8 cellular contexts compared by ENCODE assay signal in the genomic region with DNA sequence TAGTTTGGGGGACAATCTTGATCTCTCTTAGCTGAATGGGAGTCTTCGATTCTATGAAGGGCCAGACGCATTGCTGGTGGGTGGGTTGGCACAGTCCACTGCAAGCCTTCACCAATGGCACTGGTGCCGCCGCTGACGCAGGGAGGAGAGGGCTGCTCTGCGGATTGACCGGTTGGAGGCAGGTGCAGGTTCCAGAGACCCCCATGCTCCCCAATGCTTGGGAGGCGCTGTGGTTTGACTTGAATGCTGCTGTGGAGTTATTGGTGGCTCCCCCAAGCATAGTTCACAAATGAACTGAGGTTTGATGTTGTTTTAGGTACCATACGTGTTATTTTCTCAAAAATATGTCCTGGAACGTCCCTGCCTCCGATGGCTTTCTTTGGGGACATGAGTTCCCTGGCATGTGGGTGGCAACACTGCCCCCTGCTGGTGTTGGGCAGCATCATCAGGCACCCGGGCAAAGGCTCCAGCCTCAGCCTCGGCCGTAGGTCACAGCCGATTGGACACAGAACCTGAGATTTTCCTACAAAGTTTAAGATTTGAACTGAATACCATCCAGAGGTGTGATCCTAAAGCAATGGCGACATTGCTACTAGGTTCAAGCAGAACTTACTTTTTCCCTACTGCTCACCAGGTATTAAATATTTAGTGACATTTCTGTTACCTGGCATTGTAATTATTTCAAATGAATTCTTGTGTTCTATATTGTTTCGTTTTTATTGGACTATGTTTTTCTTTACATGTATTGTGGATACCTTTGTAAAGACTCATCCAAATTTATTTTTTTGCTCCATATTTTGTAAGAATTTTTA.
DNase-seq lines count a peak whose midpoint lies in the region; ATAC-seq and TF ChIP-seq lines count a peak whose summit lies in the region.

No MANE protein-coding gene starts in this region.

- H3K9me3 ChIP-seq in NT2/D1 (ENCODE audit: insufficient read depth, low read length) = no peaks in the 10 kb centered on the region
- H3K9me3 ChIP-seq in naive thymus-derived CD4-positive, alpha-beta T cell (ENCODE audit: control insufficient read depth in 2 of 3, low read length in 3 of 3) = no peaks in the 10 kb centered on the region

- H3K4me1 Mint-ChIP-seq in naive thymus-derived CD4-positive, alpha-beta T cell = peaks cover 0 to 17% (median 14%) of the 10 kb centered on the region in 7 donors

- no peak overlapping the region for H3K4me3 ChIP-seq in NT2/D1 (ENCODE audit: insufficient read length, low read depth)
- H3K4me3 ChIP-seq in naive thymus-derived CD4-positive, alpha-beta T cell (ENCODE audit: low read length) = no peak overlapping the region

- POLR2A ChIA-PET in naive thymus-derived CD4-positive, alpha-beta T cell (lab: Charles Lee) = no interaction called here

- peaks cover 0 to 3% (median 0%) of the 10 kb centered on the region in 11 donors for H3K9me3 Mint-ChIP-seq in naive thymus-derived CD4-positive, alpha-beta T cell

- no peak for TF ChIP-seq POLR2A in erythroblast (IDR thresholded peaks at IDR 0.05; ENCODE audit: low read length)

- DNase-seq in CD1c-positive myeloid dendritic cell (ENCODE audit: extremely low spot score) (peak; percentile 81), NT2/D1 (ENCODE audit: low read depth, low spot score) (peak; percentile 81), activated T-cell treated with anti-CD3 and anti-CD28 coated beads for 1 hour (ENCODE audit: low read depth) (peak; percentile 73), erythroblast (lab: John Stamatoyannopoulos, UW) (peak; percentile 74 to 87)
- DNase-seq in naive thymus-derived CD4-positive, alpha-beta T cell = peak; percentile 39 to 78 (median 66)
- DNase-seq in stimulated activated CD8-positive, alpha-beta memory T cell treated with anti-CD3 and anti-CD28 coated beads, Interleukin-7, amount 100 ng/mL, for 4 hours (ENCODE audit: low read depth in 2 of 2) = peak; percentile 47 to 55

- peaks cover 0 to 4% (median 0%) of the 10 kb centered on the region in 5 donors for H3K36me3 Mint-ChIP-seq in naive thymus-derived CD4-positive, alpha-beta T cell

- no peaks in the 10 kb centered on the region for H3K27me3 ChIP-seq in NT2/D1 (ENCODE audit: insufficient read depth, insufficient read length)
- H3K27me3 ChIP-seq in naive thymus-derived CD4-positive, alpha-beta T cell (ENCODE audit: control insufficient read depth in 2 of 2, insufficient read depth in 2 of 2, low read length in 2 of 2) = no peaks in the 10 kb centered on the region

- H3K27ac Mint-ChIP-seq in naive thymus-derived CD4-positive, alpha-beta T cell = peak overlapping the region in 1 of 9 donors; percentile 72

- intact Hi-C loops in naive thymus-derived CD4-positive, alpha-beta T cell (cut with micrococcal nuclease) = loop anchor here (1.0 to 5.0 kb wide), 9 partner anchors 102 to 1857 kb away; a partner anchor contains a TSS

- CTCF ChIA-PET in naive thymus-derived CD4-positive, alpha-beta T cell (lab: Charles Lee) = interaction anchor here (0.6 to 4.1 kb wide), 7 partner anchors 10 to 364 kb away, joined by 3 to 23 read pairs (median 6); no protein-coding TSS in a partner anchor

- no peak overlapping the region for H3K27ac ChIP-seq in naive thymus-derived CD4-positive, alpha-beta T cell (ENCODE audit: low read depth, low read length)

- peak overlapping the region in 3 of 10 donors; percentile 16 to 21 (median 19) for H3K4me3 Mint-ChIP-seq in naive thymus-derived CD4-positive, alpha-beta T cell

- H3K27me3 Mint-ChIP-seq in naive thymus-derived CD4-positive, alpha-beta T cell = peaks cover 0 to 13% (median 0%) of the 10 kb centered on the region in 5 donors

- ATAC-seq in GM19043 (IDR thresholded peaks at IDR 0.05; ENCODE audit: low read depth, unreplicated experiment) = peak; percentile 97
- ATAC-seq in HG03378 (IDR thresholded peaks at IDR 0.05; ENCODE audit: unreplicated experiment) = peak; percentile 92
- peak; percentile 95 for ATAC-seq in naive thymus-derived CD4-positive, alpha-beta T cell

- H3K9ac ChIP-seq in NT2/D1 (ENCODE audit: insufficient read length, low read depth) = no peak overlapping the region

- no peaks in the 10 kb centered on the region for H3K36me3 ChIP-seq in NT2/D1 (ENCODE audit: insufficient read depth, insufficient read length, low read length)
- H3K36me3 ChIP-seq in naive thymus-derived CD4-positive, alpha-beta T cell (ENCODE audit: control insufficient read depth in 2 of 3, insufficient read depth in 3 of 3, low read length in 3 of 3) = no peaks in the 10 kb centered on the region

- no peaks in the 10 kb centered on the region for H3K4me1 ChIP-seq in NT2/D1 (ENCODE audit: insufficient read depth, insufficient read length)
- H3K4me1 ChIP-seq in naive thymus-derived CD4-positive, alpha-beta T cell (ENCODE audit: control insufficient read depth in 2 of 2, insufficient read depth in 2 of 2, low read length in 2 of 2) = no peaks in the 10 kb centered on the region
